Comparison of ENCODE assay signal across 15 cellular contexts in the genomic region with DNA sequence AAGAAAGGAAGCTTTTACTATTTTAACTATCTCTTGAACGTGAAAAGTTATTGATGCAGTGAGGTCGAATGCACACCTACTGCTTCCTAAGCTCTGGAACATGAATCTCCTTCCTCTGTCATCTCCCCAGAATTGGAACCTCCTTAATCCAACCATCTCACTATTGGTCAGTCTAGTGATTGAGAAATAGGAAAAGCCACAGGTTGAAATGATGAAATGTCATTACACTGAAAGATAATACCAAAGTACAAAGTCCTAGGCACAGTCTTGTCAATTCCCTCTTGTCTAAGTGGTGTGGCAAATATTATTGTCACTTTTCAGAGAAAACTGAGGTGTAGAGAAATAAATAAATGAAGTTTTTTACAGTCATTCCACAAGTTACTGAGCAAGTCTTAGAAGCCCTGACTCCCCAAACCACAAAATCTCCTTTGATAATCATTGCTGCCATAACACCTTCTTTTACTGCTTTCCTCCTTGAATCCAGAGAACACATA. TPM values are rescaled to one million over a fixed set of nuclear protein-coding genes. Genes with fewer than 3 reads are reported as not detected.
DNase-seq lines count a peak whose midpoint lies in the region; ATAC-seq and TF ChIP-seq lines count a peak whose summit lies in the region.
"Had no signal": no experiment of that assay in that cellular context is flagged by ENCODE, and none has a peak within 500 bp of the region (broad histone marks: within the 10 kb centered on the region; RNA-seq: fewer than 3 reads in every experiment).

No MANE protein-coding gene starts in this region.

- H4K20me1 ChIP-seq in GM23338 (replicated peaks; ENCODE audit: insufficient read depth): no peaks in the 10 kb centered on the region

- no peaks in the 10 kb centered on the region for H3K9me2 ChIP-seq in GM23338 (ENCODE audit: insufficient read depth)

- no peak for TF ChIP-seq EP300 in sigmoid colon (IDR thresholded peaks at IDR 0.05)

- intact Hi-C loops in sigmoid colon (cut with DNase I): no loop called here

- H3K4me3 Mint-ChIP-seq in GM23338 (no peak overlapping the region), immature natural killer cell (no peak overlapping the region)
- H3K4me3 Mint-ChIP-seq: HFFc6 had no signal

- H3K4me3 ChIP-seq in GM23338 (no peak overlapping the region), sigmoid colon (no peak overlapping the region)
- H3K4me3 ChIP-seq: prostate gland had no signal

- peaks cover 29% of the 10 kb centered on the region for H3K36me3 Mint-ChIP-seq in GM23338 (ENCODE audit: low read depth)
- peaks cover 9 to 28% (median 12%) of the 10 kb centered on the region in 3 donors for H3K36me3 Mint-ChIP-seq in immature natural killer cell

- peaks cover 21% of the 10 kb centered on the region for H3K79me2 ChIP-seq in GM23338 (replicated peaks; ENCODE audit: insufficient read depth)

- DNase-seq in GM23338 (ENCODE audit: low spot score): no peak
- peak; percentile 65 for DNase-seq in MV-4-11 (lab: John Stamatoyannopoulos, UW)
- no peak for DNase-seq in immature natural killer cell
- DNase-seq in sigmoid colon: no peak
- no peak for DNase-seq in NCI-H2227 (lab: John Stamatoyannopoulos, UW; ENCODE audit: unreplicated experiment)
- no peak for DNase-seq in occipital lobe (lab: John Stamatoyannopoulos, UW)
- DNase-seq: brain microvascular endothelial cell; head of caudate nucleus; HFFc6; left ventricle myocardium superior; NCI-H2081 treated with DMSO at 0.1 percent for 48 hours; NK-92 treated with Interleukin-12 subunit alpha and Interleukin-12 subunit beta, amount 100 ng/mL, for 24 hours had no signal

- H3K4me1 ChIP-seq in GM23338 (ENCODE audit: insufficient read depth) (peaks cover 41% of the 10 kb centered on the region), sigmoid colon (peaks cover 0 to 83% (median 74%) of the 10 kb centered on the region in 4 donors)
- H3K4me1 ChIP-seq: prostate gland had no signal

- H3K27ac ChIP-seq in GM23338 (ENCODE audit: low read depth) (peak overlapping the region; percentile 70), sigmoid colon (peak overlapping the region in 3 of 4 donors; percentile 68 to 79 (median 77))
- H3K27ac ChIP-seq: brain microvascular endothelial cell, prostate gland had no signal

- H3K4me2 ChIP-seq in GM23338: no peak overlapping the region

- H3K27me3 ChIP-seq in GM23338 (ENCODE audit: insufficient read depth) (no peaks in the 10 kb centered on the region), sigmoid colon (no peaks in the 10 kb centered on the region)
- H3K27me3 ChIP-seq: brain microvascular endothelial cell had no signal

- H3K9me3 ChIP-seq in sigmoid colon: peaks cover 0 to 3% (median 0%) of the 10 kb centered on the region in 4 donors
- H3K9me3 ChIP-seq: prostate gland had no signal

- H3K36me3 ChIP-seq in GM23338 (ENCODE audit: insufficient read depth) (peaks cover 3% of the 10 kb centered on the region; the same call in 1 of the 2 replicates), sigmoid colon (peaks cover 8 to 44% (median 14%) of the 10 kb centered on the region in 4 donors)
- H3K36me3 ChIP-seq: brain microvascular endothelial cell, prostate gland had no signal

- H3F3A ChIP-seq in GM23338 (replicated peaks; ENCODE audit: low read depth): no peaks in the 10 kb centered on the region

- ATAC-seq in GM23338: no peak
- no peak for ATAC-seq in HG02623 (IDR thresholded peaks at IDR 0.05; ENCODE audit: unreplicated experiment)
- no peak for ATAC-seq in HG03460 (IDR thresholded peaks at IDR 0.05; ENCODE audit: unreplicated experiment)

- TF ChIP-seq CTCF in GM23338 (conservative IDR thresholded peaks at IDR 0.05; ENCODE audit: low read depth in 2 of 2) (no peak), sigmoid colon (IDR thresholded peaks at IDR 0.05) (no peak)

- H3K27me3 Mint-ChIP-seq in GM23338 (ENCODE audit: insufficient read depth, low read depth, poor library complexity) (peaks cover 4% of the 10 kb centered on the region), immature natural killer cell (ENCODE audit: low read depth in 3 of 3) (no peaks in the 10 kb centered on the region)

- H3K4me1 Mint-ChIP-seq in GM23338 (peaks cover 24% of the 10 kb centered on the region), immature natural killer cell (peaks cover 26 to 37% of the 10 kb centered on the region in 2 donors)

- WGBS in sigmoid colon, 2 donors: 26 to 55% methylated on average over 2 of the region's 2 CpGs

- peaks cover 15% of the 10 kb centered on the region for H3K9me3 Mint-ChIP-seq in GM23338
- no peaks in the 10 kb centered on the region for H3K9me3 Mint-ChIP-seq in immature natural killer cell
- H3K9me3 Mint-ChIP-seq: HFFc6 had no signal

- H2AFZ ChIP-seq in GM23338: no peak overlapping the region

- TF ChIP-seq POLR2A in sigmoid colon (IDR thresholded peaks at IDR 0.05): no peak

- H3K27ac Mint-ChIP-seq in GM23338 (no peak overlapping the region), immature natural killer cell (peak overlapping the region in 4 of 6 donors; percentile 9 to 73 (median 60))
- H3K27ac Mint-ChIP-seq: HFFc6 had no signal

TF ChIP-seq in GM23338, 12 proteins besides CTCF, POLR2A, EP300 and RAD21:
- TF ChIP-seq JUNB (IDR thresholded peaks at IDR 0.05; ENCODE audit: unreplicated experiment) (no peak), ZNF331 (CRISPR knock-in tag; IDR thresholded peaks at IDR 0.05; ENCODE audit: low read depth) (no peak), STAT1 (IDR thresholded peaks at IDR 0.05; ENCODE audit: unreplicated experiment) (no peak)
TF ChIP-seq in GM23338: peak in this region for 0.

RNA-seq across cellular contexts. Expression of a gene that starts 19.5 kb away (rescaled TPM):
- total RNA-seq in GM23338 (2014; rRNA removed; shearing (Covaris generic)): not detected in 2 replicates
- not detected in 2 replicates for polyA plus RNA-seq in GM23338 (2016; fragmentation: Nextera tagmentation; extraction: Ambion mirVana)
- not detected for polyA plus RNA-seq in immature natural killer cell
- total RNA-seq in sigmoid colon: not detected
- polyA plus RNA-seq in sigmoid colon: not detected
- not detected for total RNA-seq in occipital lobe
- total RNA-seq: HFFc6, left ventricle myocardium superior, prostate gland had no signal
